In genomic region chr10:71728218-71728737, GRCh38 we compare ENCODE assay signal across 8 cellular contexts. TPM values are rescaled to one million over a fixed set of nuclear protein-coding genes. Genes with fewer than 3 reads are reported as not detected.
DNase-seq lines count a peak whose midpoint lies in the region; ATAC-seq and FAIRE-seq lines count a peak whose summit lies in the region.

No MANE protein-coding gene starts in this region.

- H3K27ac Mint-ChIP-seq in activated naive CD4-positive, alpha-beta T cell treated with anti-CD3 and anti-CD28 coated beads, Interleukin-2, amount 10 ng/mL, durations not matched to agents 7 days and 5 days: peak overlapping the region; percentile 99
- H3K27ac Mint-ChIP-seq in activated naive CD8-positive, alpha-beta T cell treated with anti-CD3 and anti-CD28 coated beads, Interleukin-2, amount 50 U/mL, for 24 hours: peak overlapping the region; percentile 94
- peak overlapping the region in 5 of 6 donors; percentile 62 to 93 (median 82) for H3K27ac Mint-ChIP-seq in naive B cell

- no peak overlapping the region for H3K4me3 Mint-ChIP-seq in activated naive CD4-positive, alpha-beta T cell treated with anti-CD3 and anti-CD28 coated beads, Interleukin-2, amount 10 ng/mL, durations not matched to agents 7 days and 5 days
- H3K4me3 Mint-ChIP-seq in activated naive CD8-positive, alpha-beta T cell treated with anti-CD3 and anti-CD28 coated beads, Interleukin-2, amount 50 U/mL, for 24 hours: peak overlapping the region; percentile 4
- peak overlapping the region; percentile 15 to 90 (median 81) for H3K4me3 Mint-ChIP-seq in naive B cell

- no peaks in the 10 kb centered on the region for H3K27me3 Mint-ChIP-seq in activated naive CD4-positive, alpha-beta T cell treated with anti-CD3 and anti-CD28 coated beads, Interleukin-2, amount 10 ng/mL, durations not matched to agents 7 days and 5 days
- H3K27me3 Mint-ChIP-seq in activated naive CD8-positive, alpha-beta T cell treated with anti-CD3 and anti-CD28 coated beads, Interleukin-2, amount 50 U/mL, for 24 hours: peaks cover 1% of the 10 kb centered on the region
- H3K27me3 Mint-ChIP-seq in naive B cell: peaks cover 0 to 8% (median 0%) of the 10 kb centered on the region in 3 donors

- ATAC-seq in HG03159 (IDR thresholded peaks at IDR 0.05; ENCODE audit: unreplicated experiment) (peak; percentile 12), naive B cell (ENCODE audit: low read depth in 2 of 2) (peak; percentile 19 to 20)
- ATAC-seq in activated naive CD8-positive, alpha-beta T cell treated with anti-CD3 and anti-CD28 coated beads, Interleukin-2, amount 50 U/mL, for 24 hours: no peak

- peaks cover 2% of the 10 kb centered on the region for H3K36me3 Mint-ChIP-seq in activated naive CD4-positive, alpha-beta T cell treated with anti-CD3 and anti-CD28 coated beads, Interleukin-2, amount 10 ng/mL, durations not matched to agents 7 days and 5 days
- H3K36me3 Mint-ChIP-seq in activated naive CD8-positive, alpha-beta T cell treated with anti-CD3 and anti-CD28 coated beads, Interleukin-2, amount 50 U/mL, for 24 hours (ENCODE audit: low read depth): no peaks in the 10 kb centered on the region
- H3K36me3 Mint-ChIP-seq in naive B cell: no peaks in the 10 kb centered on the region

- H3K9me3 Mint-ChIP-seq in activated naive CD4-positive, alpha-beta T cell treated with anti-CD3 and anti-CD28 coated beads, Interleukin-2, amount 10 ng/mL, durations not matched to agents 7 days and 5 days: no peaks in the 10 kb centered on the region
- no peaks in the 10 kb centered on the region for H3K9me3 Mint-ChIP-seq in activated naive CD8-positive, alpha-beta T cell treated with anti-CD3 and anti-CD28 coated beads, Interleukin-2, amount 50 U/mL, for 24 hours
- no peaks in the 10 kb centered on the region for H3K9me3 Mint-ChIP-seq in naive B cell

- peaks cover 89% of the 10 kb centered on the region for H3K4me1 Mint-ChIP-seq in activated naive CD4-positive, alpha-beta T cell treated with anti-CD3 and anti-CD28 coated beads, Interleukin-2, amount 10 ng/mL, durations not matched to agents 7 days and 5 days
- H3K4me1 Mint-ChIP-seq in activated naive CD8-positive, alpha-beta T cell treated with anti-CD3 and anti-CD28 coated beads, Interleukin-2, amount 50 U/mL, for 24 hours: peaks cover 97% of the 10 kb centered on the region
- H3K4me1 Mint-ChIP-seq in naive B cell: peaks cover 44 to 51% (median 46%) of the 10 kb centered on the region in 3 donors

- FAIRE-seq in urothelium cell line (lab: Jason Lieb, UNC): no peak

- DNase-seq in activated naive CD4-positive, alpha-beta T cell treated with anti-CD3 and anti-CD28 coated beads, Interleukin-2, amount 10 ng/mL, durations not matched to agents 7 days and 5 days: no peak
- no peak for DNase-seq in activated naive CD4-positive, alpha-beta T cell treated with Interleukin-2 at 50 U/mL for 16 hours
- no peak for DNase-seq in activated naive CD8-positive, alpha-beta T cell treated with anti-CD3 and anti-CD28 coated beads, Interleukin-2, amount 50 U/mL, for 24 hours
- DNase-seq in naive B cell (no peak), urothelium cell line (ENCODE audit: low spot score) (no peak), NCI-H1436 treated with DMSO at 0.1 percent for 48 hours (lab: John Stamatoyannopoulos, UW) (no peak), foreskin melanocyte (no peak)

- CTCF ChIA-PET in activated naive CD4-positive, alpha-beta T cell treated with anti-CD3 and anti-CD28 coated beads, Interleukin-2, amount 10 ng/mL, durations not matched to agents 7 days and 5 days (lab: Charles Lee): interaction anchor here (1.0 to 7.5 kb wide), 8 partner anchors 11 to 343 kb away, joined by 3 to 74 read pairs (median 5); partner anchors contain the start of gene VSIR

RNA-seq across cellular contexts. Expression of gene C10orf105, which starts 8.7 kb away (rescaled TPM):
- not detected for polyA plus RNA-seq in naive B cell (ENCODE audit: low read depth in 6 of 6)

RNA-seq across cellular contexts. Expression of gene VSIR, which starts 45.0 kb away (rescaled TPM):
- polyA plus RNA-seq in naive B cell (ENCODE audit: low read depth in 6 of 6): 10 to 100 TPM; 59.8 to 84.3 (median 64.0) TPM
